ENCODE assay signal across 8 cellular contexts in the genomic region with DNA sequence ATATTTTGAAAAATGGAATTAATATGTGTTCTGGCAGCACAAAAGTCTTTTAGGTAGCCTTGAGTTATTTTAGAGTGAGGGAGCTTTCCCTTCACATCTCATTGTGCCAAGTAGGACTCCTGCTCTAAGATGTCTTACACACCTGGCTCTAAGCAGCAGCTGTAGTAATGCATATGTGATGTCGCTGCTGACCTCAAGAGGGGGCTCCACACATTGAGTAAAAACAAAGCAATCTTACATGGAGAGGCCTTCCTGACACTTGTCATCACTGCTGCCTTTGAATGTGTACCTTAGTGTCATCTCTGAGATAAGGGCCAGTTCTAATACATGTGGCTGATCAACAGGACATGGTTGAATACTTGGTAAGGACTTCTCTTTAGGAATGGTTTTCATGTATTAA.
DNase-seq lines count a peak whose midpoint lies in the region; ATAC-seq and TF ChIP-seq lines count a peak whose summit lies in the region.

No MANE protein-coding gene starts in this region.

- H4K8ac ChIP-seq in H9 (replicated peaks; ENCODE audit: insufficient read length, low read depth, low read length), result no peak overlapping the region

- H3K36me3 ChIP-seq in A673 (ENCODE audit: insufficient read depth, low read length, poor library complexity, severe bottlenecking) (no peaks in the 10 kb centered on the region), WERI-Rb-1 (no peaks in the 10 kb centered on the region), adrenal gland (replicated peaks in 1 of 2) (no peaks in the 10 kb centered on the region)

- no peak overlapping the region for H3K4me2 ChIP-seq in H9 (ENCODE audit: insufficient read depth, insufficient read length, low read length)

- no peaks in the 10 kb centered on the region for H3K79me2 ChIP-seq in H9 (ENCODE audit: insufficient read depth, low read length)

- H3K79me1 ChIP-seq in H9 (ENCODE audit: insufficient read depth, low read depth, low read length, poor library complexity, severe bottlenecking), result no peaks in the 10 kb centered on the region

- H3K4me3 Mint-ChIP-seq in H9, result no peak overlapping the region

- WGBS in H9 (ENCODE audit: extremely low coverage, insufficient read length, low lambda C conversion rate), result no CpG with 5 or more reads among the region's 1 CpG
- 19 to 50% (median 34%) methylated on average over 1 of the region's 1 CpG for WGBS in adrenal gland, 4 donors

- H2AFZ ChIP-seq in H9 (ENCODE audit: low read length), result no peak overlapping the region

- H2BK20ac ChIP-seq in H9 (ENCODE audit: low read depth, low read length, poor library complexity, severe bottlenecking), result no peak overlapping the region

- POLR2A ChIA-PET in A673 (lab: Charles Lee; ENCODE audit: low non-redundant PET) (no interaction called here), GM10248 (lab: Yijun Ruan, JAX) (no interaction called here)

- H3K27ac ChIP-seq in A673 (ENCODE audit: low read depth, low read length, poor library complexity, severe bottlenecking), result no peak overlapping the region
- H3K27ac ChIP-seq in H9 (ENCODE audit: insufficient read length, low read depth, low read length), result no peak overlapping the region
- no peak overlapping the region for H3K27ac ChIP-seq in WERI-Rb-1
- H3K27ac ChIP-seq in adrenal gland, result no peak overlapping the region

- ATAC-seq in left ventricle myocardium superior, result peak; percentile 57
- ATAC-seq in stimulated activated naive CD8-positive, alpha-beta T cell treated with anti-CD3 and anti-CD28 coated beads, Interleukin-15, Interleukin-2, amounts not matched to agents 100 U/mL and 50 U/mL, for 24 hours, result peak; percentile 82

- CTCF ChIA-PET in A673 (lab: Charles Lee), result no interaction called here
- CTCF ChIA-PET in GM10248 (lab: Yijun Ruan, JAX), result interaction anchor here (0.7 to 3.0 kb wide), 16 partner anchors 9 to 586 kb away, joined by 3 to 16 read pairs (median 6); no protein-coding TSS in a partner anchor

- H2BK15ac ChIP-seq in H9 (ENCODE audit: low read depth, low read length), result no peak overlapping the region

- no peaks in the 10 kb centered on the region for H3K36me3 Mint-ChIP-seq in H9 (ENCODE audit: insufficient read depth in 1 of 3, low read depth in 3 of 3)

- intact Hi-C loops in A673 (cut with micrococcal nuclease; ENCODE audit: unreplicated experiment) (loop anchor here (10.0 kb wide), 1 partner anchor 211 kb away; a partner anchor contains a TSS), left ventricle myocardium superior (cut with micrococcal nuclease) (no loop called here), adrenal gland (cut with DNase I) (no loop called here)

- H2BK12ac ChIP-seq in H9 (ENCODE audit: insufficient read length, low read depth, low read length), result no peak overlapping the region

- TF ChIP-seq CTCF in A673 (conservative IDR thresholded peaks at IDR 0.05; ENCODE audit: low read depth, low read length) (peak; percentile 65), GM10248 (IDR thresholded peaks at IDR 0.05; ENCODE audit: control extremely low read depth, extremely low read depth, low read depth, missing control alignments) (peak; percentile 61), H9 (conservative IDR thresholded peaks at IDR 0.05) (peak; percentile 80), WERI-Rb-1 (IDR thresholded peaks at IDR 0.05; ENCODE audit: low read depth, low read length) (peak; percentile 84), adrenal gland (IDR thresholded peaks at IDR 0.05) (peak in 3 of 6 experiments; percentile 29 to 35 (median 32))

- H3K27me3 Mint-ChIP-seq in H9 (ENCODE audit: low read depth), result no peaks in the 10 kb centered on the region

- H3K9me3 Mint-ChIP-seq in H9, result no peaks in the 10 kb centered on the region

- H3K56ac ChIP-seq in H9 (ENCODE audit: insufficient read length, low read depth, low read length), result no peak overlapping the region

- H2AK5ac ChIP-seq in H9 (ENCODE audit: insufficient read length, low read length), result no peak overlapping the region

- H3K27me3 ChIP-seq in A673 (replicated peaks; ENCODE audit: insufficient read depth, low read depth, low read length, poor library complexity) (no peaks in the 10 kb centered on the region), H9 (ENCODE audit: insufficient read depth, low read length) (no peaks in the 10 kb centered on the region), WERI-Rb-1 (ENCODE audit: insufficient read depth, low read depth, severe bottlenecking) (no peaks in the 10 kb centered on the region), adrenal gland (no peaks in the 10 kb centered on the region)

- no peak overlapping the region for H3K9ac ChIP-seq in H9 (ENCODE audit: extremely low read depth, insufficient read length, low read length)

- H3K4ac ChIP-seq in H9 (ENCODE audit: low read depth, low read length), result no peak overlapping the region

- DNase-seq in A673 (ENCODE audit: low spot score), result peak; percentile 50
- DNase-seq in GM10248 (ENCODE audit: extremely low spot score), result no peak
- DNase-seq in H9, result peak; percentile 57
- peak; percentile 30 for DNase-seq in LoVo (ENCODE audit: low spot score)
- peak; percentile 55 for DNase-seq in WERI-Rb-1
- no peak for DNase-seq in left ventricle myocardium superior
- DNase-seq in stimulated activated naive CD8-positive, alpha-beta T cell treated with anti-CD3 and anti-CD28 coated beads, Interleukin-15, Interleukin-2, amounts not matched to agents 100 U/mL and 50 U/mL, for 24 hours, result no peak
- no peak for DNase-seq in adrenal gland

- no peak overlapping the region for H4K91ac ChIP-seq in H9 (ENCODE audit: insufficient read length, low read depth, low read length)

- H3K4me1 Mint-ChIP-seq in H9, result no peaks in the 10 kb centered on the region

- no peak overlapping the region for H3K27ac Mint-ChIP-seq in H9

- no peak overlapping the region for H2BK120ac ChIP-seq in H9 (ENCODE audit: low read depth, low read length, poor library complexity, severe bottlenecking)

- no TSS peak for BruUV-seq in A673 (replicated peaks; lab: Mats Ljungman, UMichigan)

- H3T11ph ChIP-seq in H9 (ENCODE audit: low read length), result no peak overlapping the region

- H3K18ac ChIP-seq in H9 (ENCODE audit: insufficient read length, low read depth, low read length), result no peak overlapping the region

- H3K14ac ChIP-seq in H9 (ENCODE audit: insufficient read depth, low read length), result no peak overlapping the region

- no peaks in the 10 kb centered on the region for H3K9me3 ChIP-seq in A673 (ENCODE audit: low read depth, low read length, poor library complexity, severe bottlenecking)
- H3K9me3 ChIP-seq in H9 (ENCODE audit: control insufficient read depth, low read depth, low read length), result no peaks in the 10 kb centered on the region
- H3K9me3 ChIP-seq in WERI-Rb-1 (ENCODE audit: severe bottlenecking), result no peaks in the 10 kb centered on the region
- H3K9me3 ChIP-seq in adrenal gland (replicated peaks in 1 of 3), result no peaks in the 10 kb centered on the region

- H3K23me2 ChIP-seq in H9 (ENCODE audit: insufficient read length, low read depth, low read length, poor library complexity, severe bottlenecking), result no peaks in the 10 kb centered on the region

- no peaks in the 10 kb centered on the region for H4K20me1 ChIP-seq in H9 (ENCODE audit: control insufficient read depth, insufficient read depth, insufficient read length)

- H3K4me1 ChIP-seq in A673 (ENCODE audit: insufficient read depth, low read length, poor library complexity, severe bottlenecking) (no peaks in the 10 kb centered on the region), H9 (ENCODE audit: insufficient read depth, low read length) (no peaks in the 10 kb centered on the region), adrenal gland (replicated peaks in 1 of 2) (peaks cover 19 to 24% of the 10 kb centered on the region in 2 donors)

- TF ChIP-seq POLR2A in adrenal gland (IDR thresholded peaks at IDR 0.05), result no peak

- H3K23ac ChIP-seq in H9 (ENCODE audit: insufficient read length, low read depth, low read length), result no peak overlapping the region

- H2BK5ac ChIP-seq in H9 (ENCODE audit: insufficient read length, low read length), result no peak overlapping the region

- no peak overlapping the region for H4K5ac ChIP-seq in H9 (ENCODE audit: insufficient read length, low read depth, low read length)

- H3K4me3 ChIP-seq in A673 (ENCODE audit: low read depth, low read length, poor library complexity, severe bottlenecking), result no peak overlapping the region
- H3K4me3 ChIP-seq in WERI-Rb-1 (ENCODE audit: low read depth, low read length), result no peak overlapping the region
- H3K4me3 ChIP-seq in adrenal gland, result no peak overlapping the region

Comparison
In these comparisons a context has a peak if more than half of its experiments do, and no peak if none do; other contexts are left out.
1. DNase-seq: peak in A673 (single experiment), H9 (single experiment), LoVo (single experiment) and WERI-Rb-1 (single experiment); none in GM10248 (single experiment), left ventricle myocardium superior (single experiment), stimulated activated naive CD8-positive, alpha-beta T cell treated with anti-CD3 and anti-CD28 coated beads, Interleukin-15, Interleukin-2, amounts not matched to agents 100 U/mL and 50 U/mL, for 24 hours (single experiment) and adrenal gland (0 of 7).